ENCODE assay signal across 8 cellular contexts in the genomic region with DNA sequence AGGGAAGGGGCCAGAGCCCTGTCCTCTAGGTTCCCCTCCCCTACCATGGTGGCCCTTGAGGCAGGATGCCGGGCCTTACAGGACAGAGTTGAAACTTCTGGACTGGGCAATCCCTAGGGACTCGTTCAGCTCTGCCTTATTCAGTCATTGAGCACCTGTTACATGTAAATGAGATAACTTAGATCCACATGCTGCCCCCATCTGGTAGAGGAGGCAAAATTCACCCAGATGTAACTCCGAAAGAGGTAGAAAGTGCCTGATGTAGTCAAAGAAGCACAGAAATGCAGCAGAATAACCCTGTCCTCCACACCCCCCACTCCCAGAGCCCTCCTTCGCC. TPM values are rescaled to one million over a fixed set of nuclear protein-coding genes. Genes with fewer than 3 reads are reported as not detected.
DNase-seq lines count a peak whose midpoint lies in the region; ATAC-seq, FAIRE-seq and TF ChIP-seq lines count a peak whose summit lies in the region.

No MANE protein-coding gene starts in this region.

- H3K36me3 ChIP-seq in keratinocyte (ENCODE audit: control insufficient read depth in 2 of 2, extremely low read depth in 1 of 2, insufficient read depth in 2 of 2, low read length in 2 of 2) = no peaks in the 10 kb centered on the region

- TF ChIP-seq RAD21 in A549 (conservative IDR thresholded peaks at IDR 0.05 in 1 of 2, IDR thresholded peaks at IDR 0.05 in 1 of 2) = peak; percentile 32 to 39; a peak in 2 of 5 replicates

- H3K27ac ChIP-seq in A549 = no peak overlapping the region
- H3K27ac ChIP-seq in caudate nucleus (ENCODE audit: low read depth, low read length) = peak overlapping the region; percentile 70
- no peak overlapping the region for H3K27ac ChIP-seq in keratinocyte (ENCODE audit: control insufficient read depth, insufficient read depth, low read length)

- H3K79me2 ChIP-seq in keratinocyte (ENCODE audit: control insufficient read depth, insufficient read depth, low read length) = no peaks in the 10 kb centered on the region

- TF ChIP-seq POLR2A in A549 (IDR thresholded peaks at IDR 0.05; ENCODE audit: low read length) (no peak), GM12892 (IDR thresholded peaks at IDR 0.05; ENCODE audit: low read depth, low read length) (no peak)

- TF ChIP-seq CTCF in A549 (IDR thresholded peaks at IDR 0.05) = peak; percentile 60
- TF ChIP-seq CTCF in keratinocyte (optimal IDR thresholded peaks at IDR 0.05 in 1 of 3, IDR thresholded peaks at IDR 0.05 in 1 of 3, conservative IDR thresholded peaks at IDR 0.05 in 1 of 3; ENCODE audit: extremely low read depth in 1 of 3, insufficient read depth in 2 of 3, low read length in 3 of 3) = peak; percentile 51 to 87 (median 71)

- TF ChIP-seq EP300 in A549 (IDR thresholded peaks at IDR 0.05) = no peak

- H3K4me3 ChIP-seq in A549 (peak overlapping the region; percentile 53), keratinocyte (ENCODE audit: control insufficient read depth in 2 of 3, extremely low read depth in 1 of 3, insufficient read depth in 2 of 3, low read depth in 1 of 3, low read length in 3 of 3) (peak overlapping the region in 1 of 3 experiments; percentile 62)

- ATAC-seq in A549 (peak; percentile 74 to 85), HG02885 (IDR thresholded peaks at IDR 0.05; ENCODE audit: poor library complexity, unreplicated experiment) (peak; percentile 66)

- no peaks in the 10 kb centered on the region for H4K20me1 ChIP-seq in keratinocyte (ENCODE audit: control insufficient read depth, extremely low read depth, insufficient read depth, low read length)

- no peak overlapping the region for H3K9ac ChIP-seq in keratinocyte (ENCODE audit: control insufficient read depth, extremely low read depth, insufficient read depth, low read length)

- DNase-seq in A549 (ENCODE audit: low read depth in 1 of 2, low spot score in 1 of 2) (peak; percentile 84 to 94), GM12892 (ENCODE audit: insufficient read length) (peak; percentile 61), NCI-H1436 (lab: John Stamatoyannopoulos, UW) (peak; percentile 79), SKM-1 treated with dmso at 0.1 percent for 144 hours (lab: John Stamatoyannopoulos, UW; ENCODE audit: unreplicated experiment) (peak; percentile 75), caudate nucleus (lab: John Stamatoyannopoulos, UW) (peak in 24 of 61 donors; percentile 18 to 85 (median 43)), keratinocyte (ENCODE audit: low read depth, low spot score) (peak; percentile 9)
- peak; percentile 40 to 47 for DNase-seq in stimulated activated CD4-positive, alpha-beta T cell treated with anti-CD3 and anti-CD28 coated beads, Interleukin-2, amount 100 ng/mL, for 48 hours

- FAIRE-seq in A549 (lab: Jason Lieb, UNC) (no peak), GM12892 (lab: Jason Lieb, UNC) (no peak), keratinocyte (lab: Jason Lieb, UNC) (peak; percentile 60)

- H3K9me3 ChIP-seq in A549 (peaks cover 8% of the 10 kb centered on the region), keratinocyte (ENCODE audit: control insufficient read depth, low read depth, low read length) (no peaks in the 10 kb centered on the region)

- POLR2A ChIA-PET in A549 (lab: Yijun Ruan, JAX) = no interaction called here

- H3K9me1 ChIP-seq in keratinocyte (ENCODE audit: control insufficient read depth, extremely low read depth, insufficient read depth, low read length) = no peaks in the 10 kb centered on the region

- CTCF ChIA-PET in A549 (lab: Yijun Ruan, JAX) = interaction anchor here (0.7 to 2.8 kb wide), 13 partner anchors 9 to 277 kb away, joined by 3 to 9 read pairs (median 3); no protein-coding TSS in a partner anchor

- peaks cover 18% of the 10 kb centered on the region for H3K27me3 ChIP-seq in keratinocyte (ENCODE audit: control insufficient read depth, extremely low read depth, insufficient read depth, low read length)

- 5% methylated on average over 4 of the region's 4 CpGs for WGBS in A549 (ENCODE audit: missing lambda C conversion rate)

- H3K4me1 ChIP-seq in A549 = 0 out of 3 replicates have a peak, but pooled peaks cover 7% of the 10 kb centered on the region
- H3K4me1 ChIP-seq in keratinocyte (ENCODE audit: control insufficient read depth, extremely low read depth, insufficient read depth, low read length) = peaks cover 18% of the 10 kb centered on the region

- dilution Hi-C loops in keratinocyte (cut with MboI; ENCODE audit: extremely low pct_ligation_motif_present, low sequenced_read_pairs) = no loop called here

- H2AFZ ChIP-seq in keratinocyte (ENCODE audit: control insufficient read depth, low read length) = no peak overlapping the region

- H3K4me2 ChIP-seq in A549 (peak overlapping the region; percentile 91), keratinocyte (ENCODE audit: control insufficient read depth, extremely low read depth, insufficient read depth, low read depth, low read length) (peak overlapping the region; percentile 85)

TF ChIP-seq in A549, 52 proteins besides CTCF, POLR2A, EP300 and RAD21:
- TF ChIP-seq, protein P1, sequence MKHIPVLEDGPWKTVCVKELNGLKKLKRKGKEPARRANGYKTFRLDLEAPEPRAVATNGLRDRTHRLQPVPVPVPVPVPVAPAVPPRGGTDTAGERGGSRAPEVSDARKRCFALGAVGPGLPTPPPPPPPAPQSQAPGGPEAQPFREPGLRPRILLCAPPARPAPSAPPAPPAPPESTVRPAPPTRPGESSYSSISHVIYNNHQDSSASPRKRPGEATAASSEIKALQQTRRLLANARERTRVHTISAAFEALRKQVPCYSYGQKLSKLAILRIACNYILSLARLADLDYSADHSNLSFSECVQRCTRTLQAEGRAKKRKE (CRISPR knock-in tag; IDR thresholded peaks at IDR 0.05; ENCODE audit: low read depth) = no peak
- TF ChIP-seq GATA3 (IDR thresholded peaks at IDR 0.05; ENCODE audit: borderline replicate concordance) = no peak
- 0 out of 3 replicates have a peak, but pooled peaks have one; percentile 27 for TF ChIP-seq SMC3 (IDR thresholded peaks at IDR 0.05)

RNA-seq across cellular contexts. Expression of a gene that starts 1.5 kb away (rescaled TPM):
- polyA plus RNA-seq in A549 (2011; rRNA removed) = 0.05 TPM in 1 of 2 replicates, not detected in the other
- not detected in 2 replicates for polyA plus RNA-seq in A549 (2012; cell fraction: cytosol; rRNA removed)
- polyA plus RNA-seq in A549 (2012; cell fraction: nucleus; rRNA removed) = not detected in 2 replicates
- not detected in 3 replicates for polyA plus RNA-seq in A549 (2017; fragmentation: RNase III; extraction: RNeasy Plus Mini Kit Qiagen cat#74134 plus additional on column Dnase treatment)
- not detected in 2 replicates for polyA minus RNA-seq in A549 (2011; rRNA and poly(A)+ RNA removed)
- not detected for polyA plus RNA-seq in GM12892 (2012; ENCODE audit: missing spikeins)
- polyA plus RNA-seq in keratinocyte = 0.05 TPM in 1 of 3 replicates, not detected in the others
- polyA plus RNA-seq in keratinocyte (2011; ENCODE audit: low read depth) = 0.41 TPM
- polyA plus RNA-seq in keratinocyte (2011; cell fraction: cytosol; rRNA removed) = not detected in 2 replicates
- polyA plus RNA-seq in keratinocyte (2011; cell fraction: nucleus; rRNA removed) = not detected in 2 replicates
- polyA plus RNA-seq in keratinocyte (2012; ENCODE audit: low replicate concordance) = 0.20 TPM in 1 of 2 replicates, not detected in the other
- polyA minus RNA-seq in keratinocyte = not detected in 3 replicates
- not detected for polyA minus RNA-seq in keratinocyte (2011; cell fraction: cytosol; rRNA and poly(A)+ RNA removed)
- not detected in 2 replicates for polyA minus RNA-seq in keratinocyte (2011; cell fraction: nucleus; rRNA and poly(A)+ RNA removed)
